ENCODE assay signal across 26 cellular contexts in the genomic region with DNA sequence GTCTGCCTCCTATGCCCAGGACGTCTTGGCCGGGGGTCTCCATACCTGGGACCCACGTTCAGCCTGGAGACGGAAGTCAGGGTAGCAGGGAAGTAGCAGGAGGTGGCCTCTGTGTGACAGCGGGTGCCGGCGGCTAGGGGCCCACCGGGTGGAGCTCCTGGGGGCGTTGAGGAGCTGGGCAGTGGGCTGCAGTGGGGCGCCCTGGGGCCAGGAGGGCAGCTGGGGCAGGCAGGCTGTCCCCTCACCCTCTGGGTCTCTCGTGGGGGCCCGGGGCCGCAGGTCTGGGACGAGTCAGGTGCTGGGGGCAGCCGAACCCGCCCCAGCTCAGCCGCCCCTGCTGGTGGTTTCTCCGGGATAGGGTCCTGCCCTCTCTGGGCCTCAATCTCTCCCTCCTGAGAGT.
"Had no signal": no experiment of that assay in that cellular context is flagged by ENCODE, and none has a peak within 500 bp of the region (broad histone marks: within the 10 kb centered on the region; RNA-seq: fewer than 3 reads in every experiment).

No MANE protein-coding gene starts in this region.

- H3K27me3 ChIP-seq: pancreas, testis, thyroid gland had no signal

- DNase-seq: hippocampal formation; immature natural killer cell; left ventricle myocardium inferior; midbrain; mucosa of descending colon; naive thymus-derived CD4-positive, alpha-beta T cell; nucleus accumbens; pancreas; posterior cingulate gyrus; right cardiac atrium; sigmoid colon; small intestine; spleen; stimulated activated CD4-positive, alpha-beta T cell treated with anti-CD3 and anti-CD28 coated beads, Interleukin-4, amount 100 ng/mL, for 24 hours; stimulated activated naive CD4-positive, alpha-beta T cell treated with Interleukin-2 at 50 U/mL for 16 hours; stimulated activated naive CD8-positive, alpha-beta T cell treated with anti-CD3 and anti-CD28 coated beads, Interleukin-15, amount 100 ng/mL, for 72 hours; testis; thyroid gland; trophoblast cell; upper lobe of right lung had no signal

- H3K27ac ChIP-seq: left ventricle myocardium inferior, pancreas, sigmoid colon, spleen, testis, thyroid gland, upper lobe of right lung had no signal

- H3K36me3 ChIP-seq: left ventricle myocardium inferior, pancreas, prostate gland, sigmoid colon, spleen, thyroid gland, upper lobe of right lung had no signal

- H3K9me3 ChIP-seq: pancreas, prostate gland, testis, thyroid gland, upper lobe of right lung had no signal

- FAIRE-seq: islet of Langerhans, pancreas, small intestine, urothelium cell line had no signal

- ATAC-seq: mucosa of descending colon; naive thymus-derived CD4-positive, alpha-beta T cell; natural killer cell treated with Interleukin-12 subunit alpha and Interleukin-12 subunit beta and Interleukin-15 and Interleukin-18, amount 100 ng/mL, for 72 hours; pancreas; right cardiac atrium; stimulated activated effector memory CD8-positive, alpha-beta T cell treated with anti-CD3 and anti-CD28 coated beads, Interleukin-12 subunit alpha, Interleukin-12 subunit beta, amount 100 ng/mL, for 72 hours; stimulated activated naive CD8-positive, alpha-beta T cell treated with anti-CD3 and anti-CD28 coated beads, Interleukin-15, amount 100 ng/mL, for 72 hours; upper lobe of right lung had no signal

- H3K4me3 ChIP-seq: left ventricle myocardium inferior, lung, mucosa of descending colon, pancreas, prostate gland, sigmoid colon, spleen, testis, thyroid gland, upper lobe of right lung had no signal

- H3K4me1 ChIP-seq: left ventricle myocardium inferior, pancreas, prostate gland, sigmoid colon, spleen, testis, upper lobe of right lung had no signal
